1 cellular context compared by ENCODE assay signal in the genomic region with DNA sequence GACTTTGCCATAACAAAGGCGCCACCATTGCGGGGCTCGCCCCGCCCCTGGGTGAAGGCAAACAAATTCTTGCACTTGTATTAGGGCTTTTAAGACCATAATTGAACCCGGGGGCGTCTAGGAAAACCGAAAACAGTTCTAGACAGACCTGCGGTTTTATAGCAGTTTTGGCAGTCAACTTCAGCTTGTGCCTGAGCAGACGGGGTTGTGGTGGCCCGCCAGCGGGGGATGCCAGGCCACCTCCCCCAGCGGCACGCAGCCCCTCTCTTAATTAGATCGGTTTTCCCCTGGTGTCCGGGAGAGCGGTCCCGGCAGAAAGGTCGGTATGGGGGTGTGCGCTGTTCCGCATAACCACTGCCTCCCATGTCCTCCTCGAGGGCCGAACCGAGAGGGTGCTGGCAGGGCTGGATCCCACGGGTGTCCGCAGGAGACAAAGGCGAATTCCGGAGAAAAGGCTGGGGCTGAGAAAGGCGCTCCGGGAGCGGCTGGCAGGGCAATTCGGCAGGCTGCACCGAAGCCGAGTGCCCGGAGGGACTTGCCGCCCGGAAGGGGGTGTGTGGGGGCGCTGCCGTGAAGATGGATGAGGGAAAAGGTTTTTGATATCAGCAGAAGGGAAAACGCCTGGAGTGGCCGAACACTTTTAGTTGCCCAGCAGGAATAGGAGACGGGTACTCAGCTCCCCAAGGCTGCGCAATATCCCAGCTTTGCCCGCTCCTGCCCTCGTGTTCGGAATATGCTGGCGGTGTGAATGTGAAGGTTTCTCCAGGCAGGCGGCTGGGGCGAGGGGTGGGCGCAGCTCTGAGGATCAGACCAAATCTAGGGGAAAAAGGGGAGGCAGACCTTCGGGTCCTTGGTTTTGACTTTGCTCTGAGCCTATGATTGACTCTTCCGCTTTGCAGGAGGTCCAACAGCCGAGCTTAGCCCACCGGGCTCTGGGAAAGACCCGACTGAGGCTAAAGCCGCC.
TF ChIP-seq lines count a peak whose summit lies in the region.

No MANE protein-coding gene starts in this region.

TF ChIP-seq in endothelial cell of umbilical vein, 7 proteins besides CTCF, POLR2A, EP300 and RAD21:
- TF ChIP-seq POLR2AphosphoS5 (IDR thresholded peaks at IDR 0.05; ENCODE audit: insufficient read depth, low read depth, low read length) (no peak), JUN (IDR thresholded peaks at IDR 0.05; ENCODE audit: borderline replicate concordance, insufficient read depth, insufficient read length, low read depth) (no peak), FOS (IDR thresholded peaks at IDR 0.05; ENCODE audit: borderline replicate concordance, insufficient read depth, low read length) (no peak), MYC (IDR thresholded peaks at IDR 0.05; ENCODE audit: low read depth, low read length) (no peak), GATA2 (IDR thresholded peaks at IDR 0.05; ENCODE audit: insufficient read depth, insufficient read length, low read depth, low read length) (no peak), MAX (IDR thresholded peaks at IDR 0.05; ENCODE audit: insufficient read depth, insufficient read length) (no peak), EZH2 (IDR thresholded peaks at IDR 0.05; ENCODE audit: borderline replicate concordance, low read depth, low read length, severe bottlenecking) (no peak)
TF ChIP-seq in endothelial cell of umbilical vein: peak in this region for 0.
